In the genomic region with DNA sequence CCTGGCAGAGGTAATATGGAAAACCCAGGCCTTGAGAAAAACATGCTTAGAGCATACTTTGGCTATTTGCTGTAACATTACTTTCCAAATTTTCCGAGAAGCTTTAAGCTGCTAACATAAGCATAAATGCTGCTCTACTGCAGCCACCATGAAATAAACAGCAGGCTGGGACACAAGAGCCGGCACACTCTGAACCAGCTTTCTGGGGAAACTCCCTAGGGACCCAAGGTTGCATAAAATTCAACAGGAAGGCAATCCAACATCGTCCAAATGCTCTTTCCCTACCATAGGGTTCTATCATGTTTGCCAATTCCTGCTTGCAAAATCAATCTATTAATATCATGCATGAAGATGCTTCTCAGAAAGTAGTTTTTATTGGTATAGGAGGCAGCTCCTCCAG, we compare ENCODE assay signal across 18 cellular contexts.
DNase-seq lines count a peak whose midpoint lies in the region; ATAC-seq and TF ChIP-seq lines count a peak whose summit lies in the region.
"Had no signal": no experiment of that assay in that cellular context is flagged by ENCODE, and none has a peak within 500 bp of the region (broad histone marks: within the 10 kb centered on the region; RNA-seq: fewer than 3 reads in every experiment).

No MANE protein-coding gene starts in this region.

- H3K27ac ChIP-seq in esophagus muscularis mucosa (replicated peaks in 1 of 4): peak overlapping the region; percentile 72 to 84 (median 75)
- peak overlapping the region; percentile 3 for H3K27ac ChIP-seq in suprapubic skin

- no peaks in the 10 kb centered on the region for H3K4me1 Mint-ChIP-seq in T-helper 2 cell treated with Interferon-gamma antibody and Interleukin-4, amounts not matched to agents 5 μg/mL and 100 μg/mL, for 36 hours (ENCODE audit: low read depth)
- H3K4me1 Mint-ChIP-seq: activated CD4-positive, alpha-beta T cell treated with anti-CD3 and anti-CD28 coated beads, Interleukin-2, amount 10 ng/mL, durations not matched to agents 7 days and 5 days; CD8-positive, alpha-beta memory T cell had no signal

- TF ChIP-seq CTCF in esophagus muscularis mucosa (IDR thresholded peaks at IDR 0.05): no peak
- no peak for TF ChIP-seq CTCF in mucosa of descending colon (IDR thresholded peaks at IDR 0.05)
- TF ChIP-seq CTCF in suprapubic skin (IDR thresholded peaks at IDR 0.05): no peak

- TF ChIP-seq EP300 in esophagus muscularis mucosa (IDR thresholded peaks at IDR 0.05) (no peak), suprapubic skin (IDR thresholded peaks at IDR 0.05) (peak; percentile 25)

- H3K36me3 ChIP-seq in esophagus muscularis mucosa: no peaks in the 10 kb centered on the region
- no peaks in the 10 kb centered on the region for H3K36me3 ChIP-seq in mucosa of descending colon (ENCODE audit: low read depth)
- H3K36me3 ChIP-seq in suprapubic skin: no peaks in the 10 kb centered on the region

- no peak overlapping the region for H3K27ac Mint-ChIP-seq in T-helper 2 cell treated with Interferon-gamma antibody and Interleukin-4, amounts not matched to agents 5 μg/mL and 100 μg/mL, for 36 hours
- H3K27ac Mint-ChIP-seq: activated CD4-positive, alpha-beta T cell treated with anti-CD3 and anti-CD28 coated beads, Interleukin-2, amount 10 ng/mL, durations not matched to agents 7 days and 5 days; activated naive CD8-positive, alpha-beta T cell; CD8-positive, alpha-beta memory T cell had no signal

- 19% methylated on average over 3 of the region's 3 CpGs for WGBS in esophagus muscularis mucosa
- WGBS in suprapubic skin: 11% methylated on average over 3 of the region's 3 CpGs

- no peaks in the 10 kb centered on the region for H3K27me3 ChIP-seq in esophagus muscularis mucosa
- no peaks in the 10 kb centered on the region for H3K27me3 ChIP-seq in suprapubic skin

- no peak overlapping the region for H3K4me3 ChIP-seq in esophagus muscularis mucosa
- no peak overlapping the region for H3K4me3 ChIP-seq in mucosa of descending colon
- H3K4me3 ChIP-seq in suprapubic skin: no peak overlapping the region
- H3K4me3 ChIP-seq: K562 had no signal

- peak; percentile 24 for ATAC-seq in mucosa of descending colon
- no peak for ATAC-seq in activated CD4-positive, CD25-positive, alpha-beta regulatory T cell treated with anti-CD3 and anti-CD28 coated beads, Interleukin-2, amount 50 U/mL, for 24 hours
- ATAC-seq: Panc1 had no signal

- H3K4me1 ChIP-seq in esophagus muscularis mucosa (peaks cover 9 to 68% (median 50%) of the 10 kb centered on the region in 4 donors), mucosa of descending colon (ENCODE audit: low read depth) (no peaks in the 10 kb centered on the region), suprapubic skin (peaks cover 19% of the 10 kb centered on the region)

- peaks cover 15% of the 10 kb centered on the region for H3K27me3 Mint-ChIP-seq in T-helper 2 cell treated with Interferon-gamma antibody and Interleukin-4, amounts not matched to agents 5 μg/mL and 100 μg/mL, for 36 hours (ENCODE audit: low read depth)

- TF ChIP-seq POLR2A in esophagus muscularis mucosa (IDR thresholded peaks at IDR 0.05; ENCODE audit: low read depth) (no peak), suprapubic skin (IDR thresholded peaks at IDR 0.05) (no peak)

- no peaks in the 10 kb centered on the region for H3K36me3 Mint-ChIP-seq in T-helper 2 cell treated with Interferon-gamma antibody and Interleukin-4, amounts not matched to agents 5 μg/mL and 100 μg/mL, for 36 hours (ENCODE audit: low read depth)

- no peaks in the 10 kb centered on the region for H3K9me3 ChIP-seq in esophagus muscularis mucosa
- no peaks in the 10 kb centered on the region for H3K9me3 ChIP-seq in mucosa of descending colon
- H3K9me3 ChIP-seq in suprapubic skin: no peaks in the 10 kb centered on the region

- H3K4me3 Mint-ChIP-seq in T-helper 2 cell treated with Interferon-gamma antibody and Interleukin-4, amounts not matched to agents 5 μg/mL and 100 μg/mL, for 36 hours: no peak overlapping the region
- H3K4me3 Mint-ChIP-seq: activated CD4-positive, alpha-beta T cell treated with anti-CD3 and anti-CD28 coated beads, Interleukin-2, amount 10 ng/mL, durations not matched to agents 7 days and 5 days; activated naive CD8-positive, alpha-beta T cell; CD8-positive, alpha-beta memory T cell had no signal

- DNase-seq in NCI-H69 (lab: John Stamatoyannopoulos, UW) (peak; percentile 26), esophagus muscularis mucosa (ENCODE audit: extremely low spot score) (no peak), mucosa of descending colon (no peak), suprapubic skin (ENCODE audit: low spot score in 2 of 2) (no peak), cerebellar cortex (ENCODE audit: low spot score) (no peak)
- no peak for DNase-seq in activated CD8-positive, alpha-beta memory T cell treated with anti-CD3 and anti-CD28 coated beads, Interleukin-2, amount 50 U/mL, for 4 hours
- DNase-seq in T-helper 2 cell treated with Interferon-gamma antibody and Interleukin-4, amounts not matched to agents 5 μg/mL and 100 μg/mL, for 36 hours (ENCODE audit: low spot score): no peak
- DNase-seq: activated T-cell treated with anti-CD3 and anti-CD28 coated beads for 4 hours; CD8-positive, alpha-beta memory T cell; kidney glomerular epithelial cell; NCI-H1048; NCI-H2081 treated with DMSO at 0.1 percent for 48 hours; small intestine had no signal

- no peaks in the 10 kb centered on the region for H3K9me3 Mint-ChIP-seq in T-helper 2 cell treated with Interferon-gamma antibody and Interleukin-4, amounts not matched to agents 5 μg/mL and 100 μg/mL, for 36 hours

- intact Hi-C loops in esophagus muscularis mucosa (cut with DNase I): loop anchor here (2.0 kb wide), 1 partner anchor 55 kb away; no protein-coding TSS in a partner anchor
- intact Hi-C loops in mucosa of descending colon (cut with DNase I, micrococcal nuclease): no loop called here
